In the genomic region with DNA sequence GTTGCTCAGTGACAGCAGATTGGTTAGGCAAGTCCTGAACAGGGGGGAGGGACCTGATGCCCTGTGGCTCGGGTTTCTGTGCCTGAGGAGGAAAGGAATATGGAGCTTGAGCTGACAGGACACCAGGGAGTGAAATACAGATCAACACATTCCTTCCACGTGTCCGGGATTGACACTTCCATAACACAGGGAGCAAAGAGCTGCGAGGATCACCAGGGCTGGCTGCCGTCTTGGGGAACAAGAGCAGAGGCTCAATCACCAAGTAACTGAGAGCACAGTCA, we compare ENCODE assay signal across 1 cellular context.
TF ChIP-seq lines count a peak whose summit lies in the region.

No MANE protein-coding gene starts in this region.

TF ChIP-seq in GM23338, 12 proteins besides CTCF, POLR2A, EP300 and RAD21 (continued from another document):
- TF ChIP-seq, protein P1, sequence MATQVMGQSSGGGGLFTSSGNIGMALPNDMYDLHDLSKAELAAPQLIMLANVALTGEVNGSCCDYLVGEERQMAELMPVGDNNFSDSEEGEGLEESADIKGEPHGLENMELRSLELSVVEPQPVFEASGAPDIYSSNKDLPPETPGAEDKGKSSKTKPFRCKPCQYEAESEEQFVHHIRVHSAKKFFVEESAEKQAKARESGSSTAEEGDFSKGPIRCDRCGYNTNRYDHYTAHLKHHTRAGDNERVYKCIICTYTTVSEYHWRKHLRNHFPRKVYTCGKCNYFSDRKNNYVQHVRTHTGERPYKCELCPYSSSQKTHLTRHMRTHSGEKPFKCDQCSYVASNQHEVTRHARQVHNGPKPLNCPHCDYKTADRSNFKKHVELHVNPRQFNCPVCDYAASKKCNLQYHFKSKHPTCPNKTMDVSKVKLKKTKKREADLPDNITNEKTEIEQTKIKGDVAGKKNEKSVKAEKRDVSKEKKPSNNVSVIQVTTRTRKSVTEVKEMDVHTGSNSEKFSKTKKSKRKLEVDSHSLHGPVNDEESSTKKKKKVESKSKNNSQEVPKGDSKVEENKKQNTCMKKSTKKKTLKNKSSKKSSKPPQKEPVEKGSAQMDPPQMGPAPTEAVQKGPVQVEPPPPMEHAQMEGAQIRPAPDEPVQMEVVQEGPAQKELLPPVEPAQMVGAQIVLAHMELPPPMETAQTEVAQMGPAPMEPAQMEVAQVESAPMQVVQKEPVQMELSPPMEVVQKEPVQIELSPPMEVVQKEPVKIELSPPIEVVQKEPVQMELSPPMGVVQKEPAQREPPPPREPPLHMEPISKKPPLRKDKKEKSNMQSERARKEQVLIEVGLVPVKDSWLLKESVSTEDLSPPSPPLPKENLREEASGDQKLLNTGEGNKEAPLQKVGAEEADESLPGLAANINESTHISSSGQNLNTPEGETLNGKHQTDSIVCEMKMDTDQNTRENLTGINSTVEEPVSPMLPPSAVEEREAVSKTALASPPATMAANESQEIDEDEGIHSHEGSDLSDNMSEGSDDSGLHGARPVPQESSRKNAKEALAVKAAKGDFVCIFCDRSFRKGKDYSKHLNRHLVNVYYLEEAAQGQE (IDR thresholded peaks at IDR 0.05; ENCODE audit: unreplicated experiment): no peak
- no peak for TF ChIP-seq ETS1 (IDR thresholded peaks at IDR 0.05)
- TF ChIP-seq NANOG (IDR thresholded peaks at IDR 0.05; ENCODE audit: borderline replicate concordance): no peak
- TF ChIP-seq JUNB (IDR thresholded peaks at IDR 0.05; ENCODE audit: unreplicated experiment): no peak
- no peak for TF ChIP-seq EZH2 (IDR thresholded peaks at IDR 0.05; ENCODE audit: low read depth, unreplicated experiment)
TF ChIP-seq in GM23338: peak in this region for 0.
